ENCODE assay signal across 22 cellular contexts in genomic region chr14:76015668-76016067, GRCh38. TPM values are rescaled to one million over a fixed set of nuclear protein-coding genes. Genes with fewer than 3 reads are reported as not detected.
DNase-seq lines count a peak whose midpoint lies in the region; ATAC-seq and TF ChIP-seq lines count a peak whose summit lies in the region.
"Had no signal": no experiment of that assay in that cellular context is flagged by ENCODE, and none has a peak within 500 bp of the region (broad histone marks: within the 10 kb centered on the region; RNA-seq: fewer than 3 reads in every experiment).

No MANE protein-coding gene starts in this region.

- TF ChIP-seq CTCF in osteoblast (IDR thresholded peaks at IDR 0.05; ENCODE audit: extremely low read depth, low read depth, low read length): no peak

- H3K79me2 ChIP-seq in osteoblast (ENCODE audit: insufficient read depth, low read length): peaks cover 31% of the 10 kb centered on the region

- peaks cover 38% of the 10 kb centered on the region for H3K36me3 ChIP-seq in osteoblast (ENCODE audit: insufficient read depth, low read length)
- H3K36me3 ChIP-seq: SJCRH30 had no signal

- DNase-seq in NCI-H2107 treated with DMSO at 0.1 percent for 48 hours (lab: John Stamatoyannopoulos, UW; ENCODE audit: unreplicated experiment): peak; percentile 21
- DNase-seq in NCI-H2107 (lab: John Stamatoyannopoulos, UW): no peak
- DNase-seq in M059J (ENCODE audit: low read depth): peak; percentile 26
- peak; percentile 4 for DNase-seq in SK-MEL-5 (ENCODE audit: low read depth, low spot score)
- no peak for DNase-seq in osteoblast (ENCODE audit: insufficient read length, low spot score, missing footprints)
- no peak for DNase-seq in hepatic stellate cell (ENCODE audit: low spot score)
- DNase-seq: AML-193, COR-L47, DMS 273 treated with DMSO at 0.1 percent for 48 hours, DND-41, GDM1, H9, IMR-90, MV-4-11, NCI-H1436, NCI-H2029, NCI-H82, T-helper 17 cell had no signal

- H3K9me3 ChIP-seq in osteoblast (ENCODE audit: low read depth, low read length): no peaks in the 10 kb centered on the region
- H3K9me3 ChIP-seq: SJCRH30 had no signal

- H2AFZ ChIP-seq in osteoblast (ENCODE audit: low read length): peak overlapping the region; percentile 23

- H3K4me2 ChIP-seq in osteoblast (ENCODE audit: insufficient read depth, low read length): peak overlapping the region; percentile 55

- H3K4me3 ChIP-seq in osteoblast (ENCODE audit: insufficient read depth, low read length): no peak overlapping the region
- H3K4me3 ChIP-seq: SJCRH30 had no signal

- peak overlapping the region; percentile 75 for H3K27ac ChIP-seq in osteoblast (ENCODE audit: low read depth, low read length)
- H3K27ac ChIP-seq: 22Rv1, SJCRH30 had no signal

- peaks cover 12% of the 10 kb centered on the region for H3K4me1 ChIP-seq in osteoblast (ENCODE audit: insufficient read depth, low read length)

- in situ Hi-C loops in SK-MEL-5 (cut with HindIII; ENCODE audit: low pct_unique_long_range_greater_than_20kb, low sequenced_read_pairs): no loop called here

- H4K20me1 ChIP-seq in osteoblast (ENCODE audit: insufficient read depth, low read length): peaks cover 4% of the 10 kb centered on the region

- no peaks in the 10 kb centered on the region for H3K27me3 ChIP-seq in osteoblast (ENCODE audit: insufficient read depth, low read length)
- H3K27me3 ChIP-seq: SJCRH30 had no signal

- ATAC-seq in HG02973 (IDR thresholded peaks at IDR 0.05; ENCODE audit: unreplicated experiment) (no peak), GM21576 (IDR thresholded peaks at IDR 0.05; ENCODE audit: unreplicated experiment) (no peak)
- ATAC-seq: T-helper 17 cell had no signal

RNA-seq across cellular contexts. Expression of gene IFT43, which starts 30.1 kb away (rescaled TPM):
- total RNA-seq in M059J (2014; rRNA removed; shearing (Covaris generic)): 29.5 and 33.4 TPM in 2 replicates
- total RNA-seq in SK-MEL-5 (2014; rRNA removed; shearing (Covaris generic)): 27.3 and 28.7 TPM in 2 replicates
- 8.8 and 22.2 TPM in 2 replicates for polyA plus RNA-seq in SK-MEL-5 (2015; cell fraction: cytosol; rRNA removed)
- 44.1 and 44.7 TPM in 2 replicates for polyA plus RNA-seq in SK-MEL-5 (2015; cell fraction: nucleus; rRNA removed)
- 25.6 and 32.6 TPM in 2 replicates for total RNA-seq in osteoblast

RNA-seq across cellular contexts. Expression of gene TGFB3, which starts 33.9 kb away (rescaled TPM):
- total RNA-seq in M059J (2014; rRNA removed; shearing (Covaris generic)): 2.2 and 2.4 TPM in 2 replicates
- 2.8 and 4.4 TPM in 2 replicates for total RNA-seq in SK-MEL-5 (2014; rRNA removed; shearing (Covaris generic))
- 7.9 and 12.3 TPM in 2 replicates for polyA plus RNA-seq in SK-MEL-5 (2015; cell fraction: cytosol; rRNA removed)
- polyA plus RNA-seq in SK-MEL-5 (2015; cell fraction: nucleus; rRNA removed): 5.6 and 13.0 TPM in 2 replicates
- total RNA-seq in osteoblast: 11.6 and 16.5 TPM in 2 replicates

Comparison
In these comparisons a context has a peak if more than half of its experiments do, and no peak if none do; other contexts are left out.
1. DNase-seq: peak in NCI-H2107 treated with DMSO at 0.1 percent for 48 hours (single experiment), M059J (single experiment) and SK-MEL-5 (single experiment); none in NCI-H2107 (single experiment), osteoblast (single experiment) and hepatic stellate cell (single experiment).